In the genomic region with DNA sequence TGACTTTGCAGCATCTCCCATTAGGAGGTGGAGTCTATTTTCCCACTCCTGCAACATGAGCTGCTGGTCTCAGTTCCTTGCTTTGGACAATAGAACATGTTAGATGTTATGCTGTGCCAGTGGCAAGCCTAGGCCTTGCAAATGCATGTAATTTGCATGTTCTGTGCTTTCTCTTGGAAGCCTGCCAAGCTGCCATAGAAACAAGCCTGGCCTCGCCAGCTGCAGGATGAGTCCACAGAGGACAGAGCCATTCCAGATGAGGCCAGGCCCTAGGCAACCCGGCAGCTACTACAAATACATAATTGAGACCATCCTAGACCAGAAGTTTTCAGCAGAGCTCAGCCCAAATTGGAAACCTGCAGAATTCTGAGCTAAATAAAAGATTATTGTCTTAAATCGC, we compare ENCODE assay signal across 12 cellular contexts. TPM values are rescaled to one million over a fixed set of nuclear protein-coding genes. Genes with fewer than 3 reads are reported as not detected.
DNase-seq lines count a peak whose midpoint lies in the region; ATAC-seq, FAIRE-seq and TF ChIP-seq lines count a peak whose summit lies in the region.
"Had no signal": no experiment of that assay in that cellular context is flagged by ENCODE, and none has a peak within 500 bp of the region (broad histone marks: within the 10 kb centered on the region; RNA-seq: fewer than 3 reads in every experiment).

No MANE protein-coding gene starts in this region.

- intact Hi-C loops in Right ventricle myocardium inferior (cut with DNase I) = no loop called here

- H3K27me3 ChIP-seq in SJCRH30 (no peaks in the 10 kb centered on the region), layer of hippocampus (ENCODE audit: control insufficient read depth, insufficient read depth, low read length) (no peaks in the 10 kb centered on the region), osteoblast (ENCODE audit: insufficient read depth, low read length) (no peaks in the 10 kb centered on the region)
- H3K27me3 ChIP-seq: SJSA1 had no signal

- no peak for ATAC-seq in GM18867 (IDR thresholded peaks at IDR 0.05; ENCODE audit: unreplicated experiment)
- ATAC-seq in Right ventricle myocardium inferior = no peak
- ATAC-seq: CD8-positive, alpha-beta T cell had no signal

- no peak overlapping the region for H3K4me3 ChIP-seq in SJCRH30
- no peak overlapping the region for H3K4me3 ChIP-seq in osteoblast (ENCODE audit: insufficient read depth, low read length)
- H3K4me3 ChIP-seq: SJSA1 had no signal

- no peaks in the 10 kb centered on the region for H3K36me3 ChIP-seq in SJCRH30
- no peaks in the 10 kb centered on the region for H3K36me3 ChIP-seq in osteoblast (ENCODE audit: insufficient read depth, low read length)
- H3K36me3 ChIP-seq: SJSA1 had no signal

- H3K4me2 ChIP-seq in osteoblast (ENCODE audit: insufficient read depth, low read length) = no peak overlapping the region

- no peak for TF ChIP-seq POLR2A in GM12892 (IDR thresholded peaks at IDR 0.05; ENCODE audit: low read depth, low read length)

- H3K27ac ChIP-seq in SJCRH30 = no peak overlapping the region
- H3K27ac ChIP-seq in layer of hippocampus (ENCODE audit: low read depth, low read length) = peak overlapping the region; percentile 8
- no peak overlapping the region for H3K27ac ChIP-seq in osteoblast (ENCODE audit: low read depth, low read length)
- H3K27ac ChIP-seq: SJSA1 had no signal

- DNase-seq in ELR (ENCODE audit: low read depth) (peak; percentile 6), NCI-H1694 treated with DMSO at 0.1 percent for 48 hours (lab: John Stamatoyannopoulos, UW) (peak; percentile 19), SJCRH30 (peak; percentile 67 to 70), Right ventricle myocardium inferior (ENCODE audit: missing footprints) (no peak), GM12892 (ENCODE audit: insufficient read length) (no peak), osteoblast (ENCODE audit: insufficient read length, low spot score, missing footprints) (no peak)
- DNase-seq: activated CD4-positive, alpha-beta T cell treated with anti-CD3 and anti-CD28 coated beads, Interleukin-2, amount 50 U/mL, for 48 hours; CD8-positive, alpha-beta T cell had no signal

- no peak for FAIRE-seq in GM12892 (lab: Jason Lieb, UNC)
- FAIRE-seq: islet of Langerhans had no signal

- TF ChIP-seq CTCF in osteoblast (IDR thresholded peaks at IDR 0.05; ENCODE audit: extremely low read depth, low read depth, low read length) = no peak

- H2AFZ ChIP-seq in osteoblast (ENCODE audit: low read length) = no peak overlapping the region

- H3K9me3 ChIP-seq in SJCRH30 (replicated peaks) (peaks cover 9% of the 10 kb centered on the region; the same call in 1 of the 2 replicates), osteoblast (ENCODE audit: low read depth, low read length) (no peaks in the 10 kb centered on the region)

- peaks cover 8% of the 10 kb centered on the region for H3K4me1 ChIP-seq in SJCRH30
- H3K4me1 ChIP-seq in osteoblast (ENCODE audit: insufficient read depth, low read length) = no peaks in the 10 kb centered on the region

- no peaks in the 10 kb centered on the region for H4K20me1 ChIP-seq in osteoblast (ENCODE audit: insufficient read depth, low read length)

- no peaks in the 10 kb centered on the region for H3K79me2 ChIP-seq in osteoblast (ENCODE audit: insufficient read depth, low read length)

RNA-seq across cellular contexts. Expression of gene TRIM69, which starts 39.6 kb away (rescaled TPM):
- total RNA-seq in SJCRH30 (2014; rRNA removed; shearing (Covaris generic)) = 13.9 and 15.7 TPM in 2 replicates
- 51.9 TPM for total RNA-seq in Right ventricle myocardium inferior
- 41.6 TPM for polyA plus RNA-seq in GM12892 (2012; ENCODE audit: missing spikeins)
- total RNA-seq in osteoblast = 9.4 and 14.7 TPM in 2 replicates

Comparison
In these comparisons a context has a peak if more than half of its experiments do, and no peak if none do; other contexts are left out.
1. DNase-seq: peak in ELR (single experiment), NCI-H1694 treated with DMSO at 0.1 percent for 48 hours (single experiment) and SJCRH30 (2 of 2); none in Right ventricle myocardium inferior (single experiment), GM12892 (single experiment) and osteoblast (single experiment).